Comparison of ENCODE assay signal across 21 cellular contexts in the genomic region with DNA sequence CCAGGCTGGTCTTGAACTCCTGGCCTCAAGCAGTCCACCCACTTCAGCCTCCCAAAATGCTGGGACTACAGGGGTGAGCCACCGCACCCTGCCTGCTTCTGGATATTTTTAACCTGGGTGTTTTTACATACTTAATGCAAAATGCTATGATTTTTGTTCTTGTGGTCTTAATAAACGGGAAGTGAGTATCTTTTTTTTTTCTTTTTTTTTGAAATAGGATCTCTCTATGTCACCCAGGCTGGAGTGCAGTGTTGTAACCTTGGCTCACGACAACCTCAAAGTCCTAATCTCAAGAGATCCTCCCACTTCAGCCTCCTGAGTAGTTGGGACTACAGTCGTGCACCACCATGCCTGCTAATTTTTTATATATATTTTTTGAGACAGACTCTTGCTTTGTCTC. TPM values are rescaled to one million over a fixed set of nuclear protein-coding genes. Genes with fewer than 3 reads are reported as not detected.
DNase-seq lines count a peak whose midpoint lies in the region; ATAC-seq and TF ChIP-seq lines count a peak whose summit lies in the region.
"Had no signal": no experiment of that assay in that cellular context is flagged by ENCODE, and none has a peak within 500 bp of the region (broad histone marks: within the 10 kb centered on the region; RNA-seq: fewer than 3 reads in every experiment).

No MANE protein-coding gene starts in this region.

- POLR2A ChIA-PET in activated B cell treated with CpG ODN at 0.5 μM for 24 hours (lab: Charles Lee) = no interaction called here

- H3K36me3 Mint-ChIP-seq in IgD-negative memory B cell (peaks cover 5% of the 10 kb centered on the region), activated B cell treated with CpG ODN at 0.5 μM for 24 hours (ENCODE audit: low read depth) (no peaks in the 10 kb centered on the region)
- H3K36me3 Mint-ChIP-seq: CD4-positive, alpha-beta memory T cell had no signal

- no peak for TF ChIP-seq CTCF in activated B cell treated with CpG ODN at 0.5 μM for 24 hours (IDR thresholded peaks at IDR 0.05)
- no peak for TF ChIP-seq CTCF in gastroesophageal sphincter (IDR thresholded peaks at IDR 0.05)

- peak; percentile 45 for ATAC-seq in activated B cell treated with CpG ODN at 0.5 μM for 24 hours (ENCODE audit: low read depth)
- ATAC-seq in gastroesophageal sphincter = no peak

- no peaks in the 10 kb centered on the region for H3K36me3 ChIP-seq in gastroesophageal sphincter

- no peak for TF ChIP-seq EP300 in gastroesophageal sphincter (IDR thresholded peaks at IDR 0.05)

- DNase-seq in AML-193 (lab: John Stamatoyannopoulos, UW) (peak; percentile 9 to 13), NAMALWA (ENCODE audit: low spot score) (peak; percentile 21), activated B cell treated with CpG ODN at 0.5 μM for 24 hours (no peak), NCI-H2029 (lab: John Stamatoyannopoulos, UW) (no peak), NCI-H774 (lab: John Stamatoyannopoulos, UW) (no peak)
- no peak for DNase-seq in effector CD8-positive, alpha-beta T cell (lab: John Stamatoyannopoulos, UW)
- DNase-seq: CD4-positive, alpha-beta memory T cell; DMS153; GF-D8; H7; HFFc6; IMR-90; NCI-H1048; NCI-H1436; NCI-H2029 treated with DMSO at 0.1 percent for 48 hours; NCI-H2171 treated with DMSO at 0.1 percent for 48 hours; NCI-H446; NCI-H526 treated with DMSO at 0.1 percent for 48 hours had no signal

- CTCF ChIA-PET in activated B cell treated with CpG ODN at 0.5 μM for 24 hours (lab: Charles Lee) = no interaction called here

- TF ChIP-seq POLR2A in gastroesophageal sphincter (IDR thresholded peaks at IDR 0.05) = no peak

- H3K27ac Mint-ChIP-seq in IgD-negative memory B cell = peak overlapping the region in 1 of 3 donors; percentile 76
- H3K27ac Mint-ChIP-seq in activated B cell treated with CpG ODN at 0.5 μM for 24 hours = no peak overlapping the region
- H3K27ac Mint-ChIP-seq: CD4-positive, alpha-beta memory T cell; HFFc6 had no signal

- H3K4me3 Mint-ChIP-seq in IgD-negative memory B cell = peak overlapping the region in 3 of 4 donors; percentile 33 to 67 (median 57)
- H3K4me3 Mint-ChIP-seq in activated B cell treated with CpG ODN at 0.5 μM for 24 hours = no peak overlapping the region
- H3K4me3 Mint-ChIP-seq: CD4-positive, alpha-beta memory T cell; HFFc6 had no signal

- H3K4me1 Mint-ChIP-seq in IgD-negative memory B cell = peaks cover 4 to 14% (median 9%) of the 10 kb centered on the region in 3 donors
- peaks cover 13% of the 10 kb centered on the region for H3K4me1 Mint-ChIP-seq in activated B cell treated with CpG ODN at 0.5 μM for 24 hours
- H3K4me1 Mint-ChIP-seq: CD4-positive, alpha-beta memory T cell had no signal

- no peaks in the 10 kb centered on the region for H3K9me3 ChIP-seq in gastroesophageal sphincter

- 68 to 81% methylated on average over 3 of the region's 4 CpGs for WGBS in gastroesophageal sphincter (ENCODE audit: low coverage in 1 of 2), 2 donors

- H3K27me3 Mint-ChIP-seq in IgD-negative memory B cell (no peaks in the 10 kb centered on the region), activated B cell treated with CpG ODN at 0.5 μM for 24 hours (no peaks in the 10 kb centered on the region)
- H3K27me3 Mint-ChIP-seq: CD4-positive, alpha-beta memory T cell had no signal

- no peaks in the 10 kb centered on the region for H3K4me1 ChIP-seq in gastroesophageal sphincter

- intact Hi-C loops in activated B cell treated with CpG ODN at 0.5 μM for 24 hours (cut with micrococcal nuclease) = no loop called here

- no peak overlapping the region for H3K4me3 ChIP-seq in gastroesophageal sphincter

- H3K9me3 Mint-ChIP-seq in IgD-negative memory B cell = peaks cover 0 to 6% (median 1%) of the 10 kb centered on the region in 3 donors
- H3K9me3 Mint-ChIP-seq in activated B cell treated with CpG ODN at 0.5 μM for 24 hours = no peaks in the 10 kb centered on the region
- H3K9me3 Mint-ChIP-seq: HFFc6 had no signal

- no peaks in the 10 kb centered on the region for H3K27me3 ChIP-seq in gastroesophageal sphincter

- H3K27ac ChIP-seq in gastroesophageal sphincter = no peak overlapping the region
- H3K27ac ChIP-seq: HL-60 had no signal

RNA-seq across cellular contexts. Expression of a gene that starts 19.2 kb away (rescaled TPM):
- 8.4 TPM for polyA plus RNA-seq in IgD-negative memory B cell
- total RNA-seq in activated B cell treated with CpG ODN at 0.5 μM for 24 hours (38.4 and 41.9 TPM in 2 replicates), gastroesophageal sphincter (10 to 100 TPM; 13.3 to 26.7 (median 16.8) TPM)

Comparison
In these comparisons a context has a peak if more than half of its experiments do, and no peak if none do; other contexts are left out.
1. DNase-seq: peak in AML-193 (2 of 2) and NAMALWA (single experiment); none in activated B cell treated with CpG ODN at 0.5 μM for 24 hours (single experiment), NCI-H2029 (single experiment), effector CD8-positive, alpha-beta T cell (single experiment) and NCI-H774 (single experiment).